In genomic region chr19:15098505-15098904, GRCh38 we compare ENCODE assay signal across 30 cellular contexts. TPM values are rescaled to one million over a fixed set of nuclear protein-coding genes. Genes with fewer than 3 reads are reported as not detected.
"Had no signal": no experiment of that assay in that cellular context is flagged by ENCODE, and none has a peak within 500 bp of the region (broad histone marks: within the 10 kb centered on the region; RNA-seq: fewer than 3 reads in every experiment).

No MANE protein-coding gene starts in this region.

- H3K4me1 ChIP-seq: ascending aorta, body of pancreas had no signal

- ATAC-seq: activated naive CD4-positive, alpha-beta T cell treated with anti-CD3 and anti-CD28 coated beads, Interleukin-2, amount 50 U/mL, for 72 hours; activated naive CD8-positive, alpha-beta T cell treated with anti-CD3 and anti-CD28 coated beads, Interleukin-2, amount 50 U/mL, for 24 hours; activated T-cell treated with anti-CD3 and anti-CD28 coated beads, Interleukin-2, amount 50 U/mL, for 4 hours; body of pancreas; T-helper 17 cell had no signal

- H3K27me3 Mint-ChIP-seq: activated naive CD8-positive, alpha-beta T cell treated with anti-CD3 and anti-CD28 coated beads, Interleukin-2, amount 50 U/mL, for 24 hours had no signal

- H3K4me1 Mint-ChIP-seq: activated B cell treated with CpG ODN at 0.5 μM for 24 hours; activated CD4-positive, alpha-beta T cell treated with anti-CD3 and anti-CD28 coated beads, Interleukin-2, amount 10 ng/mL, durations not matched to agents 24 days and 14 days; activated naive CD8-positive, alpha-beta T cell treated with anti-CD3 and anti-CD28 coated beads, Interleukin-2, amount 50 U/mL, for 24 hours had no signal

- FAIRE-seq: TTC549 had no signal

- H3K4me3 Mint-ChIP-seq: activated B cell treated with CpG ODN at 0.5 μM for 24 hours; activated CD4-positive, alpha-beta T cell treated with anti-CD3 and anti-CD28 coated beads, Interleukin-2, amount 10 ng/mL, durations not matched to agents 24 days and 14 days; activated naive CD8-positive, alpha-beta T cell treated with anti-CD3 and anti-CD28 coated beads, Interleukin-2, amount 50 U/mL, for 24 hours; activated T-cell treated with anti-CD3 and anti-CD28 coated beads, Interleukin-2, amount 50 U/mL, for 4 hours; T-helper 17 cell had no signal

- H3K36me3 ChIP-seq: ascending aorta, MG63 had no signal

- H3K27ac Mint-ChIP-seq: activated B cell treated with CpG ODN at 0.5 μM for 24 hours; activated CD4-positive, alpha-beta T cell treated with anti-CD3 and anti-CD28 coated beads, Interleukin-2, amount 10 ng/mL, durations not matched to agents 24 days and 14 days; activated naive CD4-positive, alpha-beta T cell treated with anti-CD3 and anti-CD28 coated beads, Interleukin-2, amount 50 U/mL, for 72 hours; activated naive CD8-positive, alpha-beta T cell treated with anti-CD3 and anti-CD28 coated beads, Interleukin-2, amount 50 U/mL, for 24 hours; T-helper 17 cell had no signal

- H3K27me3 ChIP-seq: ascending aorta, body of pancreas, MG63 had no signal

- H3K4me3 ChIP-seq: ascending aorta, body of pancreas, MG63 had no signal

- H3K27ac ChIP-seq: ascending aorta, body of pancreas had no signal

- DNase-seq: activated B cell treated with CpG ODN at 0.5 μM for 24 hours; activated CD4-positive, alpha-beta T cell treated with anti-CD3 and anti-CD28 coated beads for 1 hour; activated CD4-positive, alpha-beta T cell treated with anti-CD3 and anti-CD28 coated beads, Interleukin-2, amount 10 ng/mL, durations not matched to agents 24 days and 14 days; activated CD4-positive, alpha-beta T cell treated with anti-CD3 and anti-CD28 coated beads, Interleukin-2, amount 50 U/mL, for 48 hours; activated effector memory CD4-positive, alpha-beta T cell treated with anti-CD3 and anti-CD28 coated beads, Interleukin-2, amount 50 U/mL, for 16 hours; activated naive CD4-positive, alpha-beta T cell treated with Interleukin-2 at 50 U/mL for 16 hours; activated naive CD8-positive, alpha-beta T cell treated with anti-CD3 and anti-CD28 coated beads, Interleukin-2, amount 50 U/mL, for 24 hours; activated T-cell treated with anti-CD3 and anti-CD28 coated beads, Interleukin-2, amount 50 U/mL, for 4 hours; amniotic stem cell; body of pancreas; MG63; MV-4-11; NCI-H1092 treated with DMSO at 0.1 percent for 48 hours; NCI-H1417 treated with DMSO at 0.1 percent for 48 hours; NCI-H1694; NCI-H2029; NCI-H2107; NCI-H2171 treated with DMSO at 0.1 percent for 48 hours; NCI-H226; NCI-H526; NCI-H774; SIG-M5; T-helper 17 cell; T1000 had no signal

RNA-seq across cellular contexts. Expression of gene SYDE1, which starts 8.7 kb away (rescaled TPM):
- total RNA-seq: activated B cell treated with CpG ODN at 0.5 μM for 24 hours, OCI-LY7 had no signal

RNA-seq across cellular contexts. Expression of gene OR1I1, which starts 16.5 kb away (rescaled TPM):
- total RNA-seq: activated B cell treated with CpG ODN at 0.5 μM for 24 hours; activated CD4-positive, alpha-beta T cell treated with anti-CD3 and anti-CD28 coated beads, Interleukin-2, amount 10 ng/mL, durations not matched to agents 24 days and 14 days; activated naive CD4-positive, alpha-beta T cell treated with anti-CD3 and anti-CD28 coated beads, Interleukin-2, amount 50 U/mL, for 72 hours; activated T-cell treated with anti-CD3 and anti-CD28 coated beads, Interleukin-2, amount 50 U/mL, for 4 hours; ascending aorta; body of pancreas; NCI-H460; OCI-LY7; RPMI7951; T-helper 17 cell had no signal

RNA-seq across cellular contexts. Expression of gene CASP14, which starts 49.2 kb away (rescaled TPM):
- total RNA-seq: activated B cell treated with CpG ODN at 0.5 μM for 24 hours; activated CD4-positive, alpha-beta T cell treated with anti-CD3 and anti-CD28 coated beads, Interleukin-2, amount 10 ng/mL, durations not matched to agents 24 days and 14 days; activated naive CD4-positive, alpha-beta T cell treated with anti-CD3 and anti-CD28 coated beads, Interleukin-2, amount 50 U/mL, for 72 hours; activated T-cell treated with anti-CD3 and anti-CD28 coated beads, Interleukin-2, amount 50 U/mL, for 4 hours; ascending aorta; body of pancreas; NCI-H460; OCI-LY7; T-helper 17 cell had no signal
